Comparison of ENCODE assay signal across 8 cellular contexts in the genomic region with DNA sequence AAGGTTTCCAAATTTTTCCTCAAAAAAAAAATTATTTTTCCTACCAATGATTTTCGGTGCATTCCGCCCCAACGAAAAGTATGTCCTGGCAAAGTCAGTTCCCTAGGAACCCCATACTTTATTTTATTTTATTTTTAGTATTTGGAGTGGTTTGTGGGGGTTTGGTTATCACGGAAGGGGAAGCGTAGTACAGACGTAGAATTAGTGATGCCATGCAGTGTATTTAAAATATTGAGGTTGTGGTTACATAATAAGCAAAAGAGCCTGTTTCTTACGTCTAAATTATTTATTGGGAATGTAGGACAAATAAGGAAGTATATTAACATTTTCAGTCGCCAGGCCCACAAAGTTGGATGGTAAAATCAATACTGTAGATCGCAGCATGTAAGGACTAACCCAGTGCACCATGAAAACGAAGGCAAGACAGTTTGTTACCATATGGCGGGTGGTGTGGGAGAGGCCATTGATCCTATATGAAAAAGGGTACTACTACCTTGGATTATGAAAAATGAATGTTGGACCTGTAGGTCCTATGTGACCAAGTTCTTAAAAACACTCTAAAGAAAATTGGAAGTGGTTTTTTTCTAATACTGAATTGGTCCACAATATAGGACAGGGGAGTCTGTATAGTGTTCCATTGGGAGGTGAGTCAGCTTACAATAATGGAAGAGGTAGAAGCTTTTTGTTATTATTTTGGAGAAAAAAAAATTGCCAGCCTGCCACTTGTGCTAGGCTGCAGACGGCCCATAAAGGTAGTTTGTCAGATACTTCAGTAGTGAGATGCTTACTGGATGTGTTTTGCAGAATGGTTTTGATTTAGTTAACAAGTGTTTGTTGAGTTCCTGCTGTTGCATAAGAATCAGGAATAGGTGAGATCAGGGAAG. TPM values are rescaled to one million over a fixed set of nuclear protein-coding genes. Genes with fewer than 3 reads are reported as not detected.
DNase-seq lines count a peak whose midpoint lies in the region; ATAC-seq, FAIRE-seq and TF ChIP-seq lines count a peak whose summit lies in the region.

No MANE protein-coding gene starts in this region.

- peaks cover 5% of the 10 kb centered on the region for H3K9me3 ChIP-seq in ES-I3 (ENCODE audit: control insufficient read depth, insufficient read depth, low read length)
- peaks cover 12% of the 10 kb centered on the region for H3K9me3 ChIP-seq in HepG2 (ENCODE audit: low read length)
- H3K9me3 ChIP-seq in tibial artery = peaks cover 0 to 14% (median 0%) of the 10 kb centered on the region in 3 donors

- H3K27ac ChIP-seq in HepG2 (ENCODE audit: extremely low read length, insufficient read depth, low read length) (peak overlapping the region; percentile 92), tibial artery (peak overlapping the region; percentile 91 to 93)

- CTCF ChIA-PET in HepG2 (lab: Yijun Ruan, JAX; ENCODE audit: low intra/inter-chr PET ratio, low total read pairs) = no interaction called here

- POLR2A ChIA-PET in HepG2 (lab: Yijun Ruan, JAX) = interaction anchor here (0.6 to 4.9 kb wide), 3 partner anchors 29 to 466 kb away, joined by 3 to 31 read pairs (median 3); no protein-coding TSS in a partner anchor

- WGBS in HepG2 (ENCODE audit: low lambda C conversion rate) = 11% methylated on average over 12 of the region's 12 CpGs

- H3K4me3 ChIP-seq in HepG2 (replicated peaks in 1 of 3; ENCODE audit: insufficient read depth in 1 of 3, low read depth in 2 of 3, low read length in 3 of 3) (peak overlapping the region; percentile 77 to 93 (median 85)), tibial artery (peak overlapping the region; percentile 73 to 89)

- TF ChIP-seq RAD21 in HepG2 (CRISPR knock-in tag; IDR thresholded peaks at IDR 0.05) = no peak

- H3K4me1 ChIP-seq in ES-I3 (ENCODE audit: insufficient read depth, low read length) (no peaks in the 10 kb centered on the region), HepG2 (ENCODE audit: insufficient read depth, low read length) (peaks cover 35% of the 10 kb centered on the region), tibial artery (peaks cover 0 to 36% (median 18%) of the 10 kb centered on the region in 4 donors)

- TF ChIP-seq CTCF in HepG2 (CRISPR knock-in tag; IDR thresholded peaks at IDR 0.05) (no peak), tibial artery (IDR thresholded peaks at IDR 0.05) (no peak)

- H3K36me3 ChIP-seq in ES-I3 (ENCODE audit: insufficient read depth, low read length) (0 out of 2 replicates have a peak, but pooled peaks cover 4% of the 10 kb centered on the region), HepG2 (replicated peaks in 1 of 2; ENCODE audit: control insufficient read depth in 1 of 2, insufficient read depth in 2 of 2, low read length in 2 of 2) (peaks cover 2 to 9% of the 10 kb centered on the region in 2 experiments; a peak in 3 of 5 replicates), tibial artery (peaks cover 10 to 21% (median 20%) of the 10 kb centered on the region in 3 donors)

- TF ChIP-seq EP300 in HepG2 (IDR thresholded peaks at IDR 0.05; ENCODE audit: low read depth in 2 of 2, low read length in 2 of 2) (no peak), HepG2 (CRISPR knock-in tag; IDR thresholded peaks at IDR 0.05; ENCODE audit: borderline replicate concordance) (no peak)

- peak; percentile 27 for DNase-seq in NCI-H2227 (lab: John Stamatoyannopoulos, UW; ENCODE audit: unreplicated experiment)
- peak; percentile 20 for DNase-seq in astrocyte of the hippocampus (ENCODE audit: low read depth, low spot score)
- no peak for DNase-seq in HepG2 (ENCODE audit: low spot score)
- DNase-seq in tibial artery = no peak

- H3K4me2 ChIP-seq in HepG2 (ENCODE audit: low read depth, low read length) = peak overlapping the region; percentile 83

- TSS peak; percentile 69 for BruUV-seq in HepG2 (replicated peaks; lab: Mats Ljungman, UMichigan)

- no peak for TF ChIP-seq POLR2A in HepG2 (IDR thresholded peaks at IDR 0.05; ENCODE audit: insufficient read depth in 1 of 2, low read depth in 2 of 2, low read length in 2 of 2)

- no peak for ATAC-seq in HepG2
- no peak for ATAC-seq in GM18873 (IDR thresholded peaks at IDR 0.05; ENCODE audit: low FRiP score, unreplicated experiment)
- ATAC-seq in HG02981 (IDR thresholded peaks at IDR 0.05; ENCODE audit: unreplicated experiment) = no peak
- ATAC-seq in HG02870 (IDR thresholded peaks at IDR 0.05; ENCODE audit: unreplicated experiment) = no peak

- H2AFZ ChIP-seq in HepG2 (ENCODE audit: low read length) = no peak overlapping the region

- H4K20me1 ChIP-seq in HepG2 (ENCODE audit: insufficient read depth, low read length) = no peaks in the 10 kb centered on the region

- in situ Hi-C loops in HepG2 (cut with HindIII; ENCODE audit: extremely low pct_ligation_motif_present, low pct_unique_long_range_greater_than_20kb) = no loop called here

- intact Hi-C loops in HepG2 (cut with micrococcal nuclease; ENCODE audit: unreplicated experiment) (no loop called here), tibial artery (cut with DNase I; ENCODE audit: low total_unique reads) (loop anchor here (5.0 kb wide), 1 partner anchor 226 kb away; no protein-coding TSS in a partner anchor)

- H3K27me3 ChIP-seq in HepG2 (ENCODE audit: control insufficient read depth in 1 of 2, insufficient read depth in 2 of 2, low read length in 2 of 2) = no peaks in the 10 kb centered on the region; a peak in 1 of 5 replicates
- H3K27me3 ChIP-seq in tibial artery = no peaks in the 10 kb centered on the region

- H3K79me2 ChIP-seq in HepG2 (ENCODE audit: insufficient read depth, low read length) = peaks cover 13% of the 10 kb centered on the region

- no peak for FAIRE-seq in HepG2 (lab: Jason Lieb, UNC)

- H3K9ac ChIP-seq in ES-I3 (ENCODE audit: low read depth, low read length) (peak overlapping the region; percentile 88), HepG2 (ENCODE audit: insufficient read depth, low read depth, low read length) (peak overlapping the region; percentile 90)

TF ChIP-seq in HepG2, 621 proteins besides CTCF, POLR2A, EP300 and RAD21 (continues in another document):
- no peak for TF ChIP-seq ZNF557 (CRISPR knock-in tag; IDR thresholded peaks at IDR 0.05)

RNA-seq across cellular contexts. Expression of a gene that starts 0.7 kb away (rescaled TPM):
- 18.3 and 24.5 TPM in 2 replicates for total RNA-seq in HepG2 (2016; rRNA removed; fragmentation: Illumina TruSeq; extraction: Trizol)
- total RNA-seq in HepG2 (2016; cell fraction: cytosol; rRNA removed; fragmentation: Illumina TruSeq; extraction: Trizol; ENCODE audit: low read depth) = 5.3 and 7.2 TPM in 2 replicates
- 17.2 and 21.0 TPM in 2 replicates for total RNA-seq in HepG2 (2016; cell fraction: insoluble cytoplasmic fraction; rRNA removed; fragmentation: Illumina TruSeq; extraction: Trizol)
- 11.5 and 16.6 TPM in 2 replicates for total RNA-seq in HepG2 (2016; cell fraction: membrane; rRNA removed; fragmentation: Illumina TruSeq; extraction: Trizol)
- total RNA-seq in HepG2 (2016; cell fraction: nucleus; rRNA removed; fragmentation: Illumina TruSeq; extraction: Trizol) = 20.8 and 21.6 TPM in 2 replicates
- polyA plus RNA-seq in HepG2 (2011; rRNA removed) = 10.8 and 12.7 TPM in 2 replicates
- 4.0 and 4.8 TPM in 2 replicates for polyA plus RNA-seq in HepG2 (2011; cell fraction: cytosol; rRNA removed)
- 4.9 and 5.5 TPM in 2 replicates for polyA plus RNA-seq in HepG2 (2011; cell fraction: nucleus; rRNA removed)
- 9.3 and 15.0 TPM in 2 replicates for polyA plus RNA-seq in HepG2 (2012)
- 6.5 and 8.6 TPM in 2 replicates for polyA plus RNA-seq in HepG2 (2016; cell fraction: cytosol; fragmentation: Illumina TruSeq; extraction: Trizol; ENCODE audit: low read depth)
- polyA plus RNA-seq in HepG2 (2016; cell fraction: insoluble cytoplasmic fraction; fragmentation: Illumina TruSeq; extraction: Trizol; ENCODE audit: low read depth) = 26.5 and 29.3 TPM in 2 replicates
- polyA plus RNA-seq in HepG2 (2016; cell fraction: membrane; fragmentation: Illumina TruSeq; extraction: Trizol; ENCODE audit: low read depth) = 11.4 and 12.4 TPM in 2 replicates
- 25.9 and 26.6 TPM in 2 replicates for polyA plus RNA-seq in HepG2 (2016; cell fraction: nucleus; fragmentation: Illumina TruSeq; extraction: Trizol; ENCODE audit: insufficient read depth, low read depth)
- 2.7 and 13.7 TPM in 2 replicates for polyA minus RNA-seq in HepG2 (2011; rRNA and poly(A)+ RNA removed; ENCODE audit: low replicate concordance)
- 4.5 and 5.2 TPM in 2 replicates for polyA minus RNA-seq in HepG2 (2011; cell fraction: cytosol; rRNA and poly(A)+ RNA removed)
- 39.1 and 39.8 TPM in 2 replicates for polyA minus RNA-seq in HepG2 (2011; cell fraction: nucleus; rRNA and poly(A)+ RNA removed)

RNA-seq across cellular contexts. Expression of a gene that starts 1.0 kb away (rescaled TPM):
- 2.3 and 2.6 TPM in 2 replicates for total RNA-seq in HepG2 (2016; rRNA removed; fragmentation: Illumina TruSeq; extraction: Trizol)
- total RNA-seq in HepG2 (2016; cell fraction: cytosol; rRNA removed; fragmentation: Illumina TruSeq; extraction: Trizol; ENCODE audit: low read depth) = 0.53 and 1.3 TPM in 2 replicates
- total RNA-seq in HepG2 (2016; cell fraction: insoluble cytoplasmic fraction; rRNA removed; fragmentation: Illumina TruSeq; extraction: Trizol) = 2.0 and 3.1 TPM in 2 replicates
- 1.0 and 1.2 TPM in 2 replicates for total RNA-seq in HepG2 (2016; cell fraction: membrane; rRNA removed; fragmentation: Illumina TruSeq; extraction: Trizol)
- 2.3 and 2.5 TPM in 2 replicates for total RNA-seq in HepG2 (2016; cell fraction: nucleus; rRNA removed; fragmentation: Illumina TruSeq; extraction: Trizol)
- polyA plus RNA-seq in HepG2 (2011; rRNA removed) = 1.1 and 1.9 TPM in 2 replicates
- polyA plus RNA-seq in HepG2 (2011; cell fraction: cytosol; rRNA removed) = 0.75 and 1.2 TPM in 2 replicates
- 0.99 and 1.2 TPM in 2 replicates for polyA plus RNA-seq in HepG2 (2011; cell fraction: nucleus; rRNA removed)
- 2.0 and 2.3 TPM in 2 replicates for polyA plus RNA-seq in HepG2 (2012)
- 0.62 and 0.71 TPM in 2 replicates for polyA plus RNA-seq in HepG2 (2016; cell fraction: cytosol; fragmentation: Illumina TruSeq; extraction: Trizol; ENCODE audit: low read depth)
- polyA plus RNA-seq in HepG2 (2016; cell fraction: insoluble cytoplasmic fraction; fragmentation: Illumina TruSeq; extraction: Trizol; ENCODE audit: low read depth) = 2.3 and 2.6 TPM in 2 replicates
- 0.59 and 1.5 TPM in 2 replicates for polyA plus RNA-seq in HepG2 (2016; cell fraction: membrane; fragmentation: Illumina TruSeq; extraction: Trizol; ENCODE audit: low read depth)
- polyA plus RNA-seq in HepG2 (2016; cell fraction: nucleus; fragmentation: Illumina TruSeq; extraction: Trizol; ENCODE audit: insufficient read depth, low read depth) = 1.7 and 2.5 TPM in 2 replicates
- 1.7 and 2.2 TPM in 2 replicates for polyA minus RNA-seq in HepG2 (2011; rRNA and poly(A)+ RNA removed; ENCODE audit: low replicate concordance)
- polyA minus RNA-seq in HepG2 (2011; cell fraction: cytosol; rRNA and poly(A)+ RNA removed) = 0.89 and 1.4 TPM in 2 replicates
- 5.4 and 7.5 TPM in 2 replicates for polyA minus RNA-seq in HepG2 (2011; cell fraction: nucleus; rRNA and poly(A)+ RNA removed)

Comparison
In these comparisons a context has a peak if more than half of its experiments do, and no peak if none do; other contexts are left out.
1. DNase-seq: peak in NCI-H2227 (single experiment) and astrocyte of the hippocampus (single experiment); none in HepG2 (single experiment) and tibial artery (0 of 2).